In genomic region chr13:33099860-33100259, GRCh38 we compare ENCODE assay signal across 18 cellular contexts.
DNase-seq lines count a peak whose midpoint lies in the region; ATAC-seq and TF ChIP-seq lines count a peak whose summit lies in the region.
"Had no signal": no experiment of that assay in that cellular context is flagged by ENCODE, and none has a peak within 500 bp of the region (broad histone marks: within the 10 kb centered on the region; RNA-seq: fewer than 3 reads in every experiment).

No MANE protein-coding gene starts in this region.

- intact Hi-C loops in left cardiac atrium (cut with DNase I) (no loop called here), left ventricle myocardium inferior (cut with micrococcal nuclease) (no loop called here)

- H3K4me1 Mint-ChIP-seq in endodermal cell (peaks cover 14% of the 10 kb centered on the region), neural progenitor cell (no peaks in the 10 kb centered on the region)

- DNase-seq in left cardiac atrium (no peak), left ventricle myocardium inferior (no peak), endodermal cell (peak; percentile 71), neural progenitor cell (ENCODE audit: low spot score) (peak; percentile 62), AG08396 (ENCODE audit: low spot score) (no peak), GM10248 (ENCODE audit: extremely low spot score) (no peak), superior temporal gyrus (ENCODE audit: extremely low spot score) (no peak)
- DNase-seq: 8988T; Calu3; CD8-positive, alpha-beta T cell; DMS79 treated with DMSO at 0.1 percent for 48 hours; GF-D8 had no signal

- no peaks in the 10 kb centered on the region for H3K4me1 ChIP-seq in left ventricle myocardium inferior
- no peaks in the 10 kb centered on the region for H3K4me1 ChIP-seq in endodermal cell (ENCODE audit: control insufficient read depth, insufficient read depth, low read length)
- H3K4me1 ChIP-seq in neural progenitor cell, result peaks cover 5% of the 10 kb centered on the region
- H3K4me1 ChIP-seq: HAP-1 had no signal

- TF ChIP-seq CTCF in left ventricle myocardium inferior (IDR thresholded peaks at IDR 0.05; ENCODE audit: borderline replicate concordance) (no peak), endodermal cell (conservative IDR thresholded peaks at IDR 0.05) (no peak), neural progenitor cell (IDR thresholded peaks at IDR 0.05) (no peak), GM10248 (IDR thresholded peaks at IDR 0.05; ENCODE audit: control extremely low read depth, extremely low read depth, low read depth, missing control alignments) (no peak)

- peak overlapping the region; percentile 9 for H3K4me2 ChIP-seq in neural progenitor cell
- H3K4me2 ChIP-seq: BLaER1 treated with 17β-estradiol and CSF1 and Interleukin-3, amounts not matched to agents 10 nM and 100 nM had no signal

- no peaks in the 10 kb centered on the region for H3K79me2 ChIP-seq in neural progenitor cell (ENCODE audit: low read depth)

- no peak overlapping the region for H3K27ac ChIP-seq in left ventricle myocardium inferior (replicated peaks)
- H3K27ac ChIP-seq in endodermal cell (ENCODE audit: low read depth, low read length), result no peak overlapping the region
- H3K27ac ChIP-seq in neural progenitor cell, result no peak overlapping the region
- H3K27ac ChIP-seq: BLaER1 treated with 17β-estradiol and CSF1 and Interleukin-3, amounts not matched to agents 10 nM and 100 nM had no signal

- peaks cover 12% of the 10 kb centered on the region for H3K36me3 ChIP-seq in left ventricle myocardium inferior
- H3K36me3 ChIP-seq in endodermal cell (ENCODE audit: control insufficient read depth, insufficient read depth, low read length), result no peaks in the 10 kb centered on the region
- H3K36me3 ChIP-seq in neural progenitor cell, result no peaks in the 10 kb centered on the region
- H3K36me3 ChIP-seq: BLaER1 treated with 17β-estradiol and CSF1 and Interleukin-3, amounts not matched to agents 10 nM and 100 nM; HAP-1 had no signal

- CTCF ChIA-PET in GM10248 (lab: Yijun Ruan, JAX), result interaction anchor here (0.8 to 1.7 kb wide), 5 partner anchors 10 to 105 kb away, joined by 3 to 10 read pairs (median 4); no protein-coding TSS in a partner anchor

- no peaks in the 10 kb centered on the region for H4K20me1 ChIP-seq in neural progenitor cell (ENCODE audit: low read depth)
- H4K20me1 ChIP-seq: BLaER1 treated with 17β-estradiol and CSF1 and Interleukin-3, amounts not matched to agents 10 nM and 100 nM had no signal

- no peak for TF ChIP-seq POLR2A in GM18505 (IDR thresholded peaks at IDR 0.05; ENCODE audit: borderline replicate concordance, extremely low read depth, insufficient read depth, insufficient read length)

- H3K4me3 Mint-ChIP-seq in endodermal cell (no peak overlapping the region), neural progenitor cell (no peak overlapping the region)
- H3K4me3 Mint-ChIP-seq: B cell; CD8-positive, alpha-beta T cell had no signal

- H3K36me3 Mint-ChIP-seq in endodermal cell (ENCODE audit: low read depth), result no peaks in the 10 kb centered on the region
- H3K36me3 Mint-ChIP-seq in neural progenitor cell, result no peaks in the 10 kb centered on the region
- H3K36me3 Mint-ChIP-seq: CD8-positive, alpha-beta T cell had no signal

- no peak overlapping the region for H2AFZ ChIP-seq in neural progenitor cell (replicated peaks)

- H3K9me3 Mint-ChIP-seq in endodermal cell, result peaks cover 12% of the 10 kb centered on the region
- peaks cover 7% of the 10 kb centered on the region for H3K9me3 Mint-ChIP-seq in neural progenitor cell
- H3K9me3 Mint-ChIP-seq: CD8-positive, alpha-beta T cell had no signal

- H3K4me3 ChIP-seq in left ventricle myocardium inferior (no peak overlapping the region), endodermal cell (ENCODE audit: low read length) (no peak overlapping the region), neural progenitor cell (no peak overlapping the region)
- H3K4me3 ChIP-seq: BLaER1 treated with 17β-estradiol and CSF1 and Interleukin-3, amounts not matched to agents 10 nM and 100 nM; GM12878; HAP-1 had no signal

- 31% methylated on average over 3 of the region's 3 CpGs; no CpG with 5 or more reads in 1 of the 2 experiments for WGBS in endodermal cell (ENCODE audit: insufficient coverage in 1 of 2, insufficient read length in 1 of 2), 2 experiments

- H3K9me3 ChIP-seq in left ventricle myocardium inferior (replicated peaks), result peaks cover 14% of the 10 kb centered on the region
- peaks cover 30% of the 10 kb centered on the region for H3K9me3 ChIP-seq in endodermal cell (ENCODE audit: control insufficient read depth, low read length)
- no peaks in the 10 kb centered on the region for H3K9me3 ChIP-seq in neural progenitor cell (ENCODE audit: low read depth)
- H3K9me3 ChIP-seq: HAP-1 had no signal

- H3K27ac Mint-ChIP-seq in endodermal cell (peak overlapping the region; percentile 32), neural progenitor cell (no peak overlapping the region)
- H3K27ac Mint-ChIP-seq: B cell; CD8-positive, alpha-beta T cell had no signal

- POLR2A ChIA-PET in GM10248 (lab: Yijun Ruan, JAX), result no interaction called here

- peaks cover 5% of the 10 kb centered on the region for H3F3A ChIP-seq in neural progenitor cell (ENCODE audit: low read depth)

- no peak overlapping the region for H3K9ac ChIP-seq in endodermal cell (ENCODE audit: extremely low read depth, low read length, poor library complexity, severe bottlenecking)
- H3K9ac ChIP-seq in neural progenitor cell, result no peak overlapping the region
- H3K9ac ChIP-seq: BLaER1 treated with 17β-estradiol and CSF1 and Interleukin-3, amounts not matched to agents 10 nM and 100 nM had no signal

- no peaks in the 10 kb centered on the region for H3K27me3 ChIP-seq in left ventricle myocardium inferior (ENCODE audit: low read depth)
- H3K27me3 ChIP-seq in endodermal cell (ENCODE audit: control insufficient read depth, insufficient read depth, low read length, poor library complexity, severe bottlenecking), result peaks cover 5% of the 10 kb centered on the region
- H3K27me3 ChIP-seq in neural progenitor cell, result no peaks in the 10 kb centered on the region
- H3K27me3 ChIP-seq: BLaER1 treated with 17β-estradiol and CSF1 and Interleukin-3, amounts not matched to agents 10 nM and 100 nM had no signal

- ATAC-seq in left cardiac atrium, result peak; percentile 34 to 70
- no peak for ATAC-seq in GM18505 (IDR thresholded peaks at IDR 0.05; ENCODE audit: unreplicated experiment)
- ATAC-seq: CD8-positive, alpha-beta T cell; GM12878; HepG2 had no signal

- H3K27me3 Mint-ChIP-seq in endodermal cell (ENCODE audit: insufficient read depth) (peaks cover 14% of the 10 kb centered on the region), neural progenitor cell (ENCODE audit: insufficient read depth, low read depth) (peaks cover 3% of the 10 kb centered on the region)

Comparison
In these comparisons a context has a peak if more than half of its experiments do, and no peak if none do; other contexts are left out.
1. DNase-seq: peak in endodermal cell (single experiment) and neural progenitor cell (single experiment); none in left cardiac atrium (single experiment), left ventricle myocardium inferior (single experiment), AG08396 (single experiment), GM10248 (single experiment) and superior temporal gyrus (single experiment).